16 cellular contexts compared by ENCODE assay signal in genomic region chr15:80559320-80559693, GRCh38.
A peak's percentile ranks its signal among the peaks of the same experiment; 100 is the strongest.
DNase-seq lines count a peak whose midpoint lies in the region; ATAC-seq and TF ChIP-seq lines count a peak whose summit lies in the region.
"Had no signal": no experiment of that assay in that cellular context is flagged by ENCODE, and none has a peak within 500 bp of the region (broad histone marks: within the 10 kb centered on the region; RNA-seq: fewer than 3 reads in every experiment).

No MANE protein-coding gene starts in this region.

- H3K4me1 ChIP-seq in Caco-2: no peaks in the 10 kb centered on the region
- H3K4me1 ChIP-seq: Peyer's patch had no signal

- no peak for ATAC-seq in HG03139 (IDR thresholded peaks at IDR 0.05; ENCODE audit: unreplicated experiment)
- ATAC-seq: Right ventricle myocardium inferior, T-cell had no signal

- TF ChIP-seq CTCF in choroid plexus epithelial cell (conservative IDR thresholded peaks at IDR 0.05; ENCODE audit: low read depth, low read length): no peak
- no peak for TF ChIP-seq CTCF in osteocyte (IDR thresholded peaks at IDR 0.05)
- no peak for TF ChIP-seq CTCF in Caco-2 (IDR thresholded peaks at IDR 0.05; ENCODE audit: insufficient read depth in 1 of 2, low read depth in 1 of 2, low read length in 1 of 2, severe bottlenecking in 1 of 2, unreplicated experiment in 1 of 2)

- H3K36me3 ChIP-seq in H7 (replicated peaks; ENCODE audit: control insufficient read depth, insufficient read depth, low read length) (no peaks in the 10 kb centered on the region; the same call in none of the 2 replicates), Caco-2 (ENCODE audit: control insufficient read depth, insufficient read depth, low read length) (no peaks in the 10 kb centered on the region)
- H3K36me3 ChIP-seq: Peyer's patch had no signal

- no peaks in the 10 kb centered on the region for H3K9me3 Mint-ChIP-seq in osteocyte (ENCODE audit: unreplicated experiment)
- no peaks in the 10 kb centered on the region for H3K9me3 Mint-ChIP-seq in Caco-2 (ENCODE audit: unreplicated experiment)
- H3K9me3 Mint-ChIP-seq: T-cell had no signal

- BruUV-seq in Caco-2 (replicated peaks; lab: Mats Ljungman, UMichigan): no TSS peak

- POLR2A ChIA-PET in Caco-2 (lab: Charles Lee): no interaction called here

- H3K27me3 ChIP-seq in H7 (ENCODE audit: control insufficient read depth, insufficient read depth, low read length) (no peaks in the 10 kb centered on the region), Caco-2 (replicated peaks; ENCODE audit: control insufficient read depth, insufficient read depth, low read length) (no peaks in the 10 kb centered on the region)
- H3K27me3 ChIP-seq: Peyer's patch had no signal

- H3K4me3 ChIP-seq in H7 (ENCODE audit: insufficient read depth, low read depth, low read length) (no peak overlapping the region), choroid plexus epithelial cell (ENCODE audit: low read depth, low read length) (no peak overlapping the region), Caco-2 (ENCODE audit: low read depth, low read length) (no peak overlapping the region)
- H3K4me3 ChIP-seq: Peyer's patch had no signal

- H3K36me3 Mint-ChIP-seq in osteocyte (ENCODE audit: unreplicated experiment) (peaks cover 65% of the 10 kb centered on the region), Caco-2 (ENCODE audit: insufficient read depth, unreplicated experiment) (no peaks in the 10 kb centered on the region)
- H3K36me3 Mint-ChIP-seq: CD4-positive, CD25-positive, alpha-beta regulatory T cell; T-cell had no signal

- H3K27ac Mint-ChIP-seq in osteocyte (ENCODE audit: unreplicated experiment) (no peak overlapping the region), Caco-2 (ENCODE audit: unreplicated experiment) (no peak overlapping the region)
- H3K27ac Mint-ChIP-seq: CD4-positive, CD25-positive, alpha-beta regulatory T cell; T-cell had no signal

- intact Hi-C loops in Caco-2 (cut with micrococcal nuclease; ENCODE audit: unreplicated experiment): no loop called here

- CTCF ChIA-PET in Caco-2 (lab: Charles Lee): no interaction called here

- no peaks in the 10 kb centered on the region for H3K27me3 Mint-ChIP-seq in osteocyte (ENCODE audit: unreplicated experiment)
- H3K27me3 Mint-ChIP-seq in Caco-2 (ENCODE audit: insufficient read depth, unreplicated experiment): peaks cover 15% of the 10 kb centered on the region

- H3K4me3 Mint-ChIP-seq in osteocyte (ENCODE audit: unreplicated experiment) (no peak overlapping the region), Caco-2 (ENCODE audit: unreplicated experiment) (no peak overlapping the region)
- H3K4me3 Mint-ChIP-seq: CD4-positive, CD25-positive, alpha-beta regulatory T cell; T-cell had no signal

- H3K4me1 Mint-ChIP-seq in osteocyte (ENCODE audit: unreplicated experiment): peaks cover 49% of the 10 kb centered on the region
- H3K4me1 Mint-ChIP-seq in Caco-2 (ENCODE audit: low read depth, unreplicated experiment): no peaks in the 10 kb centered on the region
- H3K4me1 Mint-ChIP-seq: CD4-positive, CD25-positive, alpha-beta regulatory T cell; T-cell had no signal

- peak; percentile 65 for DNase-seq in CMK (ENCODE audit: low read depth)
- peak; percentile 42 for DNase-seq in H7
- peak; percentile 68 for DNase-seq in choroid plexus epithelial cell (ENCODE audit: low read depth)
- DNase-seq in osteocyte (ENCODE audit: extremely low spot score, unreplicated experiment): peak; percentile 71
- no peak for DNase-seq in NCI-H1092 treated with DMSO at 0.1 percent for 48 hours (lab: John Stamatoyannopoulos, UW)
- DNase-seq in Caco-2: no peak
- DNase-seq: Calu3; CD4-positive, CD25-positive, alpha-beta regulatory T cell; DND-41; NCI-H1417 treated with DMSO at 0.1 percent for 48 hours; NCI-H1930; NCI-H524; Peyer's patch; T-cell had no signal

- no peaks in the 10 kb centered on the region for H3K9me3 ChIP-seq in Caco-2
- H3K9me3 ChIP-seq: Peyer's patch had no signal

Comparison
In these comparisons a context has a peak if more than half of its experiments do, and no peak if none do; other contexts are left out.
1. DNase-seq: peak in CMK (single experiment), H7 (single experiment), choroid plexus epithelial cell (single experiment) and osteocyte (single experiment); none in NCI-H1092 treated with DMSO at 0.1 percent for 48 hours (single experiment) and Caco-2 (0 of 2).